ENCODE assay signal across 8 cellular contexts in the genomic region with DNA sequence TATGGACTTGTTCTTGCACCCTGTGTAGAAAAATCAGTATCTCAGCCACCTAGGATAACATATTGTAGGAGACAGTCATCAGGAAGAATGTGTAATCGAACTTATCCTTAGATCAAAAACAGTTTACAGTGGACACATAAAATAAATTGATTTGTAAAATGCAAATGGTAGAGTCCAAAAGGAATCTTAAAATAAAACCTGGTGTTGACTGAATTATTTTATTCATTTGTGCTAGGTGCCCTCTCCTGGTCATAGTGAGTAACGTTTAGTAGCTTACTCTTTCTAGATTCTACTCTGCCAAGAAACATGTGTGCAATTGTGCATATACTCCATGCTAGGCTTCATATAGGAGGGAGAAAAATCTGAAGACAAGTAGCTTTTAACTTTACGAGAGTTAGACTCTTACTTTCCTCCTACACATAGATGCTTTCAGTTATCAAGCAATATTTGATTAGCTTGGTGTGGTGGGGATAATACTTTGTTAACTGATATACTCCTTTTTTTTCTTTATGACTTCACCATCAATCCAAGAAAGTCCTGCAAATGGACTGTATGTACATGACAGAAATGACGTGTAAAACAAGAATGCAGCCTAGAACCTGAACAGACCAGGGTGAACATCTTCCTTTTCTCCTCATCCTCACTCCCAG. TPM values are rescaled to one million over a fixed set of nuclear protein-coding genes. Genes with fewer than 3 reads are reported as not detected.
DNase-seq lines count a peak whose midpoint lies in the region; ATAC-seq and TF ChIP-seq lines count a peak whose summit lies in the region.

No MANE protein-coding gene starts in this region.

- H3K4me3 ChIP-seq in HCT116 (replicated peaks in 1 of 2; ENCODE audit: low read depth in 1 of 2, low read length in 2 of 2): no peak overlapping the region
- no peak overlapping the region for H3K4me3 ChIP-seq in brain microvascular endothelial cell (ENCODE audit: low read depth, low read length)
- no peak overlapping the region for H3K4me3 ChIP-seq in mesendoderm (ENCODE audit: low read length)
- no peak overlapping the region for H3K4me3 ChIP-seq in neuronal stem cell (ENCODE audit: low read length in 2 of 2)

- no peak overlapping the region for H4K8ac ChIP-seq in mesendoderm (ENCODE audit: low read depth, low read length)
- H4K8ac ChIP-seq in neuronal stem cell (ENCODE audit: low read depth, low read length): no peak overlapping the region

- no peak overlapping the region for H3K56ac ChIP-seq in mesendoderm (ENCODE audit: low read length)

- H3K79me1 ChIP-seq in mesendoderm (ENCODE audit: low read length): no peaks in the 10 kb centered on the region
- H3K79me1 ChIP-seq in neuronal stem cell (ENCODE audit: low read depth, low read length): no peaks in the 10 kb centered on the region

- H3K4me1 ChIP-seq in HCT116 (ENCODE audit: control insufficient read depth in 1 of 2, insufficient read depth in 2 of 2, low read length in 2 of 2) (peaks cover 10 to 13% of the 10 kb centered on the region in 2 experiments; a peak in 3 of 4 replicates), mesendoderm (ENCODE audit: control insufficient read depth, low read depth, low read length) (no peaks in the 10 kb centered on the region), neuronal stem cell (ENCODE audit: control insufficient read depth in 2 of 2, insufficient read depth in 1 of 2, low read depth in 1 of 2, low read length in 2 of 2) (peaks cover 0 to 3% of the 10 kb centered on the region in 2 donors)

- no peaks in the 10 kb centered on the region for H3K9me2 ChIP-seq in HCT116 (ENCODE audit: insufficient read depth)

- CTCF ChIA-PET in HCT116 (lab: Charles Lee): interaction anchor here (0.7 to 2.1 kb wide), 11 partner anchors 9 to 140 kb away, joined by 3 to 18 read pairs (median 5); partner anchors contain the start of gene SRFBP1

- H3K23ac ChIP-seq in mesendoderm (ENCODE audit: low read length): no peak overlapping the region
- H3K23ac ChIP-seq in neuronal stem cell (ENCODE audit: low read depth, low read length, poor library complexity): no peak overlapping the region

- BruUV-seq in HCT116 (replicated peaks; lab: Mats Ljungman, UMichigan): no TSS peak

- peak; percentile 44 to 69 (median 57); a peak in 5 of 6 replicates for TF ChIP-seq CTCF in HCT116 (IDR thresholded peaks at IDR 0.05 in 2 of 3, conservative IDR thresholded peaks at IDR 0.05 in 1 of 3; ENCODE audit: borderline replicate concordance in 1 of 3, insufficient read depth in 1 of 3, low read depth in 2 of 3, low read length in 2 of 3)
- peak; percentile 49 for TF ChIP-seq CTCF in brain microvascular endothelial cell (IDR thresholded peaks at IDR 0.05; ENCODE audit: low read depth, low read length, missing control alignments)

- DNase-seq in NCI-H1417 (lab: John Stamatoyannopoulos, UW) (peak in 2 of 3 experiments; percentile 23 to 61), NCI-H1417 treated with DMSO at 0.1 percent for 48 hours (lab: John Stamatoyannopoulos, UW) (no peak), HCT116 (ENCODE audit: low read depth, low spot score) (peak; percentile 26), NCI-H2196 treated with DMSO at 0.1 percent for 48 hours (lab: John Stamatoyannopoulos, UW; ENCODE audit: unreplicated experiment) (peak; percentile 12), brain microvascular endothelial cell (peak; percentile 60), mesendoderm (peak; percentile 28), neuronal stem cell (ENCODE audit: low spot score) (no peak), activated T-cell treated with anti-CD3 and anti-CD28 coated beads for 4 hours (no peak)

- H3K79me2 ChIP-seq in HCT116 (ENCODE audit: insufficient read depth, low read length): no peaks in the 10 kb centered on the region
- H3K79me2 ChIP-seq in mesendoderm (ENCODE audit: control insufficient read depth, insufficient read depth, low read length): no peaks in the 10 kb centered on the region

- no peak overlapping the region for H4K5ac ChIP-seq in mesendoderm (ENCODE audit: low read length)

- H3K9ac ChIP-seq in HCT116 (ENCODE audit: low read length): no peak overlapping the region
- no peak overlapping the region for H3K9ac ChIP-seq in mesendoderm (ENCODE audit: low read length)
- no peak overlapping the region for H3K9ac ChIP-seq in neuronal stem cell (ENCODE audit: low read depth, low read length, poor library complexity)

- in situ Hi-C loops in brain microvascular endothelial cell (cut with HindIII; ENCODE audit: low pct_ligation_motif_present, low sequenced_read_pairs): no loop called here

- H3K9me3 ChIP-seq in HCT116 (ENCODE audit: control insufficient read depth in 1 of 2, insufficient read depth in 1 of 2, low read depth in 1 of 2, low read length in 2 of 2): no peaks in the 10 kb centered on the region
- no peaks in the 10 kb centered on the region for H3K9me3 ChIP-seq in neuronal stem cell (replicated peaks in 1 of 2; ENCODE audit: control insufficient read depth in 2 of 2, insufficient read depth in 1 of 2, low read depth in 1 of 2, low read length in 2 of 2)

- H2BK5ac ChIP-seq in mesendoderm (ENCODE audit: low read length) (no peak overlapping the region), neuronal stem cell (ENCODE audit: low read length) (no peak overlapping the region)

- H2AK5ac ChIP-seq in mesendoderm (ENCODE audit: low read length) (no peak overlapping the region), neuronal stem cell (ENCODE audit: low read depth, low read length) (no peak overlapping the region)

- H2AFZ ChIP-seq in HCT116 (ENCODE audit: low read depth, low read length, poor library complexity, severe bottlenecking) (no peak overlapping the region), neuronal stem cell (ENCODE audit: low read length) (no peak overlapping the region)

- no peak overlapping the region for H2BK15ac ChIP-seq in mesendoderm (replicated peaks; ENCODE audit: low read depth)
- no peak overlapping the region for H2BK15ac ChIP-seq in neuronal stem cell (ENCODE audit: low read length)

- POLR2A ChIA-PET in HCT116 (lab: Charles Lee): no interaction called here

- WGBS in mesendoderm (ENCODE audit: extremely low coverage, insufficient coverage, low lambda C conversion rate): no CpG with 5 or more reads among the region's 4 CpGs
- WGBS in neuronal stem cell (ENCODE audit: extremely low coverage in 2 of 2, insufficient read length in 2 of 2, insufficient replicate concordance in 1 of 2), 2 donors: no CpG with 5 or more reads among the region's 4 CpGs

- no peak overlapping the region for H3K18ac ChIP-seq in mesendoderm (ENCODE audit: low read length)
- no peak overlapping the region for H3K18ac ChIP-seq in neuronal stem cell (ENCODE audit: low read length)

- TF ChIP-seq RAD21 in HCT116 (IDR thresholded peaks at IDR 0.05; ENCODE audit: low read depth): peak; percentile 72

- H3K4ac ChIP-seq in mesendoderm (ENCODE audit: low read depth, low read length): no peak overlapping the region
- no peak overlapping the region for H3K4ac ChIP-seq in neuronal stem cell (ENCODE audit: low read length)

- H3K4me2 ChIP-seq in HCT116 (ENCODE audit: low read length): no peak overlapping the region
- H3K4me2 ChIP-seq in mesendoderm (ENCODE audit: low read length): no peak overlapping the region
- no peak overlapping the region for H3K4me2 ChIP-seq in neuronal stem cell (ENCODE audit: insufficient read depth, low read length, poor library complexity, severe bottlenecking)

- no peak overlapping the region for H4K91ac ChIP-seq in neuronal stem cell (ENCODE audit: low read depth, low read length, poor library complexity)

- H3K14ac ChIP-seq in neuronal stem cell (ENCODE audit: low read length): no peak overlapping the region

- RAD21 ChIA-PET in HCT116 (lab: Charles Lee; ENCODE audit: low non-redundant PET in 1 of 2, low total read pairs in 2 of 2, uncharacterized antibody in 2 of 2, unreplicated experiment in 2 of 2): no interaction called here

- H3K36me3 ChIP-seq in HCT116 (ENCODE audit: control insufficient read depth in 1 of 2, insufficient read depth in 2 of 2, low read length in 2 of 2): no peaks in the 10 kb centered on the region
- no peaks in the 10 kb centered on the region for H3K36me3 ChIP-seq in brain microvascular endothelial cell (replicated peaks)
- no peaks in the 10 kb centered on the region for H3K36me3 ChIP-seq in mesendoderm (ENCODE audit: control insufficient read depth, insufficient read depth, low read length)
- H3K36me3 ChIP-seq in neuronal stem cell (replicated peaks in 1 of 2; ENCODE audit: control insufficient read depth in 2 of 2, insufficient read depth in 2 of 2, low read length in 2 of 2): no peaks in the 10 kb centered on the region

- H3K27ac ChIP-seq in HCT116 (ENCODE audit: low read depth, low read length) (no peak overlapping the region), brain microvascular endothelial cell (peak overlapping the region; percentile 55), mesendoderm (ENCODE audit: low read depth, low read length) (no peak overlapping the region), neuronal stem cell (replicated peaks; ENCODE audit: low read length) (no peak overlapping the region)

- no peak for TF ChIP-seq POLR2A in HCT116 (IDR thresholded peaks at IDR 0.05; ENCODE audit: borderline replicate concordance, extremely low read depth, insufficient read depth, insufficient read length)

- H4K20me1 ChIP-seq in HCT116 (ENCODE audit: insufficient read depth): no peaks in the 10 kb centered on the region

- intact Hi-C loops in HCT116 (cut with micrococcal nuclease): no loop called here

- no peak overlapping the region for H2BK120ac ChIP-seq in mesendoderm (ENCODE audit: low read depth, low read length)
- no peak overlapping the region for H2BK120ac ChIP-seq in neuronal stem cell (ENCODE audit: low read depth, low read length)

- no peak overlapping the region for H2BK12ac ChIP-seq in neuronal stem cell (ENCODE audit: low read length)

- ATAC-seq in HCT116: peak; percentile 65

- no peaks in the 10 kb centered on the region for H3K27me3 ChIP-seq in HCT116 (ENCODE audit: insufficient read depth, low read length)
- H3K27me3 ChIP-seq in brain microvascular endothelial cell (replicated peaks): no peaks in the 10 kb centered on the region
- no peaks in the 10 kb centered on the region for H3K27me3 ChIP-seq in mesendoderm (ENCODE audit: insufficient read depth, low read length, poor library complexity)
- H3K27me3 ChIP-seq in neuronal stem cell (ENCODE audit: control insufficient read depth in 3 of 3, insufficient read depth in 3 of 3, low read depth in 1 of 3, low read length in 3 of 3): no peaks in the 10 kb centered on the region

TF ChIP-seq in HCT116, 20 proteins besides CTCF, POLR2A, EP300 and RAD21 (continues in another document):
- TF ChIP-seq TCF7L2 (IDR thresholded peaks at IDR 0.05; ENCODE audit: borderline replicate concordance, extremely low read depth, insufficient read depth, insufficient read length) (no peak), JUND (IDR thresholded peaks at IDR 0.05) (no peak), SRF (IDR thresholded peaks at IDR 0.05; ENCODE audit: low read depth) (no peak)

RNA-seq across cellular contexts. Expression of gene LOX, which starts 23.7 kb away (rescaled TPM):
- total RNA-seq in HCT116 (2021; ENCODE audit: unreplicated experiment): 0.12 TPM
- polyA plus RNA-seq in HCT116 (2012): 0.05 and 0.12 TPM in 2 replicates
- polyA plus RNA-seq in mesendoderm (2013, experiment 1 of 2): 0.77 TPM
- 0.87 TPM for polyA plus RNA-seq in mesendoderm (2013, experiment 2 of 2)
- 0.22 TPM for polyA plus RNA-seq in neuronal stem cell (2013, experiment 1 of 2)
- polyA plus RNA-seq in neuronal stem cell (2013, experiment 2 of 2): 0.19 TPM

RNA-seq across cellular contexts. Expression of gene ZNF474, which starts 27.6 kb away (rescaled TPM):
- total RNA-seq in HCT116 (2021; ENCODE audit: unreplicated experiment): 0.37 TPM
- 0.10 TPM in 2 replicates for polyA plus RNA-seq in HCT116 (2012)
- 0.08 TPM for polyA plus RNA-seq in mesendoderm (2013, experiment 1 of 2)
- polyA plus RNA-seq in mesendoderm (2013, experiment 2 of 2): 0.04 TPM
- 0.39 TPM for polyA plus RNA-seq in neuronal stem cell (2013, experiment 1 of 2)
- polyA plus RNA-seq in neuronal stem cell (2013, experiment 2 of 2): 0.51 TPM

Comparison
In these comparisons a context has a peak if more than half of its experiments do, and no peak if none do; other contexts are left out.
1. DNase-seq: peak in NCI-H1417 (2 of 3), HCT116 (single experiment), NCI-H2196 treated with DMSO at 0.1 percent for 48 hours (single experiment), brain microvascular endothelial cell (single experiment) and mesendoderm (single experiment); none in NCI-H1417 treated with DMSO at 0.1 percent for 48 hours (single experiment), neuronal stem cell (single experiment) and activated T-cell treated with anti-CD3 and anti-CD28 coated beads for 4 hours (single experiment).